In genomic region chr7:143490719-143491306, GRCh38 we compare ENCODE assay signal across 8 cellular contexts. TPM values are rescaled to one million over a fixed set of nuclear protein-coding genes. Genes with fewer than 3 reads are reported as not detected.
DNase-seq lines count a peak whose midpoint lies in the region; ATAC-seq, FAIRE-seq and TF ChIP-seq lines count a peak whose summit lies in the region.

No MANE protein-coding gene starts in this region.

- no peaks in the 10 kb centered on the region for H3K27me3 ChIP-seq in HL-60 (ENCODE audit: insufficient read depth, poor library complexity, severe bottlenecking)
- no peaks in the 10 kb centered on the region for H3K27me3 ChIP-seq in HepG2 (ENCODE audit: control insufficient read depth in 1 of 2, insufficient read depth in 2 of 2, low read length in 2 of 2)

- H3K27ac ChIP-seq in HL-60 (replicated peaks) (no peak overlapping the region), HepG2 (ENCODE audit: extremely low read length, insufficient read depth, low read length) (no peak overlapping the region)

- H3K4me3 ChIP-seq in HL-60 (replicated peaks; ENCODE audit: insufficient read depth, low read length) (no peak overlapping the region), astrocyte of the cerebellum (ENCODE audit: low read depth, low read length) (no peak overlapping the region), HepG2 (replicated peaks in 1 of 3; ENCODE audit: insufficient read depth in 1 of 3, low read depth in 2 of 3, low read length in 3 of 3) (no peak overlapping the region)

- H3K36me3 ChIP-seq in HepG2 (replicated peaks in 1 of 2; ENCODE audit: control insufficient read depth in 1 of 2, insufficient read depth in 2 of 2, low read length in 2 of 2): no peaks in the 10 kb centered on the region

- H3K4me2 ChIP-seq in HepG2 (ENCODE audit: low read depth, low read length): no peak overlapping the region

- BruUV-seq in HepG2 (replicated peaks; lab: Mats Ljungman, UMichigan): no TSS peak

- WGBS in HepG2 (ENCODE audit: low lambda C conversion rate): 29% methylated on average over 1 of the region's 1 CpG

- in situ Hi-C loops in astrocyte of the cerebellum (cut with HindIII; ENCODE audit: low sequenced_read_pairs) (no loop called here), HepG2 (cut with HindIII; ENCODE audit: extremely low pct_ligation_motif_present, low pct_unique_long_range_greater_than_20kb) (no loop called here)

- TF ChIP-seq POLR2A in HepG2 (IDR thresholded peaks at IDR 0.05; ENCODE audit: insufficient read depth in 1 of 2, low read depth in 2 of 2, low read length in 2 of 2): no peak

- H3K4me1 ChIP-seq in HepG2 (ENCODE audit: insufficient read depth, low read length): no peaks in the 10 kb centered on the region

- ATAC-seq in HepG2 (peak; percentile 95), GM19455 (IDR thresholded peaks at IDR 0.05; ENCODE audit: unreplicated experiment) (no peak)

- TF ChIP-seq RAD21 in HepG2 (CRISPR knock-in tag; IDR thresholded peaks at IDR 0.05): no peak

- no peak overlapping the region for H2AFZ ChIP-seq in HepG2 (ENCODE audit: low read length)

- H4K20me1 ChIP-seq in HepG2 (ENCODE audit: insufficient read depth, low read length): no peaks in the 10 kb centered on the region

- no peaks in the 10 kb centered on the region for H3K9me3 ChIP-seq in HepG2 (ENCODE audit: low read length)

- intact Hi-C loops in HepG2 (cut with micrococcal nuclease; ENCODE audit: unreplicated experiment): loop anchor here (2.0 kb wide), 1 partner anchor 636 kb away; no protein-coding TSS in a partner anchor

- H3K9ac ChIP-seq in HepG2 (ENCODE audit: insufficient read depth, low read depth, low read length): no peak overlapping the region

- no peak for DNase-seq in D721Med (ENCODE audit: insufficient read length, low spot score)
- no peak for DNase-seq in HL-60 (ENCODE audit: low read depth in 1 of 2, low spot score in 1 of 2)
- DNase-seq in astrocyte of the cerebellum (ENCODE audit: low read depth): no peak
- peak; percentile 30 for DNase-seq in HepG2 (ENCODE audit: low spot score)
- no peak for DNase-seq in NCI-H510A (lab: John Stamatoyannopoulos, UW)
- no peak for DNase-seq in SKM-1 treated with dmso at 0.1 percent for 144 hours (lab: John Stamatoyannopoulos, UW; ENCODE audit: unreplicated experiment)
- no peak for DNase-seq in NCI-H1105 (lab: John Stamatoyannopoulos, UW)

- peak; percentile 19 for TF ChIP-seq CTCF in D721Med (IDR thresholded peaks at IDR 0.05; ENCODE audit: insufficient read depth, missing control alignments)
- peak; percentile 36 for TF ChIP-seq CTCF in HL-60 (IDR thresholded peaks at IDR 0.05; ENCODE audit: insufficient read depth, low read length)
- peak; percentile 62 for TF ChIP-seq CTCF in astrocyte of the cerebellum (IDR thresholded peaks at IDR 0.05; ENCODE audit: low read depth, low read length, missing control alignments)
- TF ChIP-seq CTCF in HepG2 (CRISPR knock-in tag; IDR thresholded peaks at IDR 0.05): peak; percentile 67

- TF ChIP-seq EP300 in HepG2 (IDR thresholded peaks at IDR 0.05; ENCODE audit: low read depth in 2 of 2, low read length in 2 of 2) (no peak), HepG2 (CRISPR knock-in tag; IDR thresholded peaks at IDR 0.05; ENCODE audit: borderline replicate concordance) (no peak)

- FAIRE-seq in D721Med (lab: Jason Lieb, UNC): no peak
- FAIRE-seq in HepG2 (lab: Jason Lieb, UNC): peak; percentile 57

- POLR2A ChIA-PET in HepG2 (lab: Yijun Ruan, JAX): interaction anchor here (0.5 kb wide), 1 partner anchor 902 kb away, joined by 3 read pairs; no protein-coding TSS in a partner anchor

- CTCF ChIA-PET in HepG2 (lab: Yijun Ruan, JAX; ENCODE audit: low intra/inter-chr PET ratio, low total read pairs): no interaction called here

- no peaks in the 10 kb centered on the region for H3K79me2 ChIP-seq in HepG2 (ENCODE audit: insufficient read depth, low read length)

TF ChIP-seq in HepG2, 621 proteins besides CTCF, POLR2A, EP300 and RAD21 (continues in another document):
- TF ChIP-seq ZNF275 (CRISPR knock-in tag; IDR thresholded peaks at IDR 0.05; ENCODE audit: borderline replicate concordance) (no peak), NR2F1 (CRISPR knock-in tag; IDR thresholded peaks at IDR 0.05) (no peak), ZNF230 (CRISPR knock-in tag; IDR thresholded peaks at IDR 0.05) (no peak), SMC3 (IDR thresholded peaks at IDR 0.05; ENCODE audit: low read length) (peak; percentile 57; the same call in 1 of the 2 replicates), DNMT1 (CRISPR knock-in tag; IDR thresholded peaks at IDR 0.05) (no peak), STAG1 (CRISPR knock-in tag; IDR thresholded peaks at IDR 0.05) (peak; percentile 61), MEIS2 (CRISPR knock-in tag; IDR thresholded peaks at IDR 0.05) (no peak), ZNF589 (CRISPR knock-in tag; conservative IDR thresholded peaks at IDR 0.05) (no peak)

RNA-seq across cellular contexts. Expression of gene TAS2R41, which starts 13.1 kb away (rescaled TPM):
- not detected in 2 replicates for total RNA-seq in HepG2 (2016; rRNA removed; fragmentation: Illumina TruSeq; extraction: Trizol)
- not detected in 2 replicates for total RNA-seq in HepG2 (2016; cell fraction: cytosol; rRNA removed; fragmentation: Illumina TruSeq; extraction: Trizol; ENCODE audit: low read depth)
- not detected in 2 replicates for total RNA-seq in HepG2 (2016; cell fraction: insoluble cytoplasmic fraction; rRNA removed; fragmentation: Illumina TruSeq; extraction: Trizol)
- total RNA-seq in HepG2 (2016; cell fraction: membrane; rRNA removed; fragmentation: Illumina TruSeq; extraction: Trizol): not detected in 2 replicates
- total RNA-seq in HepG2 (2016; cell fraction: nucleus; rRNA removed; fragmentation: Illumina TruSeq; extraction: Trizol): not detected in 2 replicates
- not detected in 2 replicates for polyA plus RNA-seq in HepG2 (2011; rRNA removed)
- polyA plus RNA-seq in HepG2 (2011; cell fraction: cytosol; rRNA removed): not detected in 2 replicates
- not detected in 2 replicates for polyA plus RNA-seq in HepG2 (2011; cell fraction: nucleus; rRNA removed)
- polyA plus RNA-seq in HepG2 (2012): not detected in 2 replicates
- polyA plus RNA-seq in HepG2 (2016; cell fraction: cytosol; fragmentation: Illumina TruSeq; extraction: Trizol; ENCODE audit: low read depth): not detected in 2 replicates
- not detected in 2 replicates for polyA plus RNA-seq in HepG2 (2016; cell fraction: insoluble cytoplasmic fraction; fragmentation: Illumina TruSeq; extraction: Trizol; ENCODE audit: low read depth)
- not detected in 2 replicates for polyA plus RNA-seq in HepG2 (2016; cell fraction: membrane; fragmentation: Illumina TruSeq; extraction: Trizol; ENCODE audit: low read depth)
- polyA plus RNA-seq in HepG2 (2016; cell fraction: nucleus; fragmentation: Illumina TruSeq; extraction: Trizol; ENCODE audit: insufficient read depth, low read depth): not detected in 2 replicates
- not detected in 2 replicates for polyA minus RNA-seq in HepG2 (2011; rRNA and poly(A)+ RNA removed; ENCODE audit: low replicate concordance)
- polyA minus RNA-seq in HepG2 (2011; cell fraction: cytosol; rRNA and poly(A)+ RNA removed): not detected in 2 replicates
- polyA minus RNA-seq in HepG2 (2011; cell fraction: nucleus; rRNA and poly(A)+ RNA removed): not detected in 2 replicates

RNA-seq across cellular contexts. Expression of gene TAS2R60, which starts 47.6 kb away (rescaled TPM):
- total RNA-seq in HepG2 (2016; rRNA removed; fragmentation: Illumina TruSeq; extraction: Trizol): not detected in 2 replicates
- not detected in 2 replicates for total RNA-seq in HepG2 (2016; cell fraction: cytosol; rRNA removed; fragmentation: Illumina TruSeq; extraction: Trizol; ENCODE audit: low read depth)
- not detected in 2 replicates for total RNA-seq in HepG2 (2016; cell fraction: insoluble cytoplasmic fraction; rRNA removed; fragmentation: Illumina TruSeq; extraction: Trizol)
- not detected in 2 replicates for total RNA-seq in HepG2 (2016; cell fraction: membrane; rRNA removed; fragmentation: Illumina TruSeq; extraction: Trizol)
- total RNA-seq in HepG2 (2016; cell fraction: nucleus; rRNA removed; fragmentation: Illumina TruSeq; extraction: Trizol): not detected in 2 replicates
- not detected in 2 replicates for polyA plus RNA-seq in HepG2 (2011; rRNA removed)
- polyA plus RNA-seq in HepG2 (2011; cell fraction: cytosol; rRNA removed): not detected in 2 replicates
- polyA plus RNA-seq in HepG2 (2011; cell fraction: nucleus; rRNA removed): not detected in 2 replicates
- not detected in 2 replicates for polyA plus RNA-seq in HepG2 (2012)
- polyA plus RNA-seq in HepG2 (2016; cell fraction: cytosol; fragmentation: Illumina TruSeq; extraction: Trizol; ENCODE audit: low read depth): not detected in 2 replicates
- not detected in 2 replicates for polyA plus RNA-seq in HepG2 (2016; cell fraction: insoluble cytoplasmic fraction; fragmentation: Illumina TruSeq; extraction: Trizol; ENCODE audit: low read depth)
- polyA plus RNA-seq in HepG2 (2016; cell fraction: membrane; fragmentation: Illumina TruSeq; extraction: Trizol; ENCODE audit: low read depth): not detected in 2 replicates
- polyA plus RNA-seq in HepG2 (2016; cell fraction: nucleus; fragmentation: Illumina TruSeq; extraction: Trizol; ENCODE audit: insufficient read depth, low read depth): not detected in 2 replicates
- not detected in 2 replicates for polyA minus RNA-seq in HepG2 (2011; rRNA and poly(A)+ RNA removed; ENCODE audit: low replicate concordance)
- polyA minus RNA-seq in HepG2 (2011; cell fraction: cytosol; rRNA and poly(A)+ RNA removed): not detected in 2 replicates
- not detected in 2 replicates for polyA minus RNA-seq in HepG2 (2011; cell fraction: nucleus; rRNA and poly(A)+ RNA removed)
